Comparison of ENCODE assay signal across 20 cellular contexts in genomic region chr17:9199474-9200196, GRCh38.
DNase-seq lines count a peak whose midpoint lies in the region; ATAC-seq, FAIRE-seq and TF ChIP-seq lines count a peak whose summit lies in the region.
"Had no signal": no experiment of that assay in that cellular context is flagged by ENCODE, and none has a peak within 500 bp of the region (broad histone marks: within the 10 kb centered on the region; RNA-seq: fewer than 3 reads in every experiment).

No MANE protein-coding gene starts in this region.

- no peak for FAIRE-seq in A549 (lab: Jason Lieb, UNC)

- no peak for TF ChIP-seq RAD21 in A549 (conservative IDR thresholded peaks at IDR 0.05 in 1 of 2, IDR thresholded peaks at IDR 0.05 in 1 of 2)

- ATAC-seq in A549 (no peak), GM23338 (peak; percentile 70), HG02938 (IDR thresholded peaks at IDR 0.05; ENCODE audit: unreplicated experiment) (no peak), HG03097 (IDR thresholded peaks at IDR 0.05; ENCODE audit: low FRiP score, unreplicated experiment) (no peak)
- ATAC-seq in activated naive CD8-positive, alpha-beta T cell treated with anti-CD3 and anti-CD28 coated beads, Interleukin-2, amount 50 U/mL, for 24 hours, result no peak
- ATAC-seq: activated CD8-positive, alpha-beta memory T cell treated with anti-CD3 and anti-CD28 coated beads, Interleukin-2, amount 10 ng/mL, durations not matched to agents 7 days and 5 days had no signal

- H3K36me3 Mint-ChIP-seq in GM23338 (ENCODE audit: low read depth), result no peaks in the 10 kb centered on the region
- H3K36me3 Mint-ChIP-seq in brain, result no peaks in the 10 kb centered on the region
- no peaks in the 10 kb centered on the region for H3K36me3 Mint-ChIP-seq in activated naive CD8-positive, alpha-beta T cell treated with anti-CD3 and anti-CD28 coated beads, Interleukin-2, amount 50 U/mL, for 24 hours (ENCODE audit: low read depth)
- H3K36me3 Mint-ChIP-seq: activated CD8-positive, alpha-beta memory T cell treated with anti-CD3 and anti-CD28 coated beads, Interleukin-2, amount 10 ng/mL, durations not matched to agents 7 days and 5 days had no signal

- POLR2A ChIA-PET in A549 (lab: Yijun Ruan, JAX), result no interaction called here

- TF ChIP-seq CTCF in A549 (IDR thresholded peaks at IDR 0.05) (no peak), GM23338 (conservative IDR thresholded peaks at IDR 0.05; ENCODE audit: low read depth in 2 of 2) (no peak), brain (conservative IDR thresholded peaks at IDR 0.05) (no peak)

- 0 out of 3 replicates have a peak, but pooled peaks cover 2% of the 10 kb centered on the region for H3K9me3 ChIP-seq in A549

- TF ChIP-seq EP300 in A549 (IDR thresholded peaks at IDR 0.05), result no peak

- H3K27me3 ChIP-seq in GM23338 (ENCODE audit: insufficient read depth), result no peaks in the 10 kb centered on the region

- peaks cover 17% of the 10 kb centered on the region for H3K4me1 Mint-ChIP-seq in GM23338
- H3K4me1 Mint-ChIP-seq in brain, result peaks cover 51% of the 10 kb centered on the region
- peaks cover 11% of the 10 kb centered on the region for H3K4me1 Mint-ChIP-seq in activated naive CD8-positive, alpha-beta T cell treated with anti-CD3 and anti-CD28 coated beads, Interleukin-2, amount 50 U/mL, for 24 hours

- H3K27ac ChIP-seq in A549 (no peak overlapping the region), GM23338 (ENCODE audit: low read depth) (no peak overlapping the region)

- 47% methylated on average over 6 of the region's 6 CpGs for WGBS in A549 (ENCODE audit: missing lambda C conversion rate)

- no peaks in the 10 kb centered on the region for H4K20me1 ChIP-seq in GM23338 (replicated peaks; ENCODE audit: insufficient read depth)

- no peaks in the 10 kb centered on the region for H3K36me3 ChIP-seq in GM23338 (ENCODE audit: insufficient read depth)

- no peak for TF ChIP-seq POLR2A in A549 (IDR thresholded peaks at IDR 0.05; ENCODE audit: low read length)

- no peaks in the 10 kb centered on the region for H3K79me2 ChIP-seq in GM23338 (replicated peaks; ENCODE audit: insufficient read depth)

- no peaks in the 10 kb centered on the region for H3F3A ChIP-seq in GM23338 (replicated peaks; ENCODE audit: low read depth)

- no peak overlapping the region for H3K27ac Mint-ChIP-seq in GM23338
- H3K27ac Mint-ChIP-seq in brain, result peak overlapping the region in 4 of 5 experiments; percentile 68 to 88 (median 79)
- no peak overlapping the region for H3K27ac Mint-ChIP-seq in activated naive CD8-positive, alpha-beta T cell treated with anti-CD3 and anti-CD28 coated beads, Interleukin-2, amount 50 U/mL, for 24 hours
- H3K27ac Mint-ChIP-seq: activated CD8-positive, alpha-beta memory T cell treated with anti-CD3 and anti-CD28 coated beads, Interleukin-2, amount 10 ng/mL, durations not matched to agents 7 days and 5 days had no signal

- H3K4me2 ChIP-seq in A549, result no peak overlapping the region
- no peak overlapping the region for H3K4me2 ChIP-seq in GM23338

- no peak overlapping the region for H3K4me3 ChIP-seq in A549
- no peak overlapping the region for H3K4me3 ChIP-seq in GM23338
- H3K4me3 ChIP-seq: lung had no signal

- CTCF ChIA-PET in A549 (lab: Yijun Ruan, JAX), result interaction anchor here (0.7 to 1.7 kb wide), 2 partner anchors 38 to 330 kb away, joined by 3 to 5 read pairs; no protein-coding TSS in a partner anchor

- H3K27me3 Mint-ChIP-seq in GM23338 (ENCODE audit: insufficient read depth, low read depth, poor library complexity), result peaks cover 11% of the 10 kb centered on the region
- H3K27me3 Mint-ChIP-seq in brain, result peaks cover 2% of the 10 kb centered on the region
- H3K27me3 Mint-ChIP-seq in activated naive CD8-positive, alpha-beta T cell treated with anti-CD3 and anti-CD28 coated beads, Interleukin-2, amount 50 U/mL, for 24 hours, result peaks cover 5% of the 10 kb centered on the region

- DNase-seq in A549 (ENCODE audit: low read depth in 1 of 2, low spot score in 1 of 2) (no peak), GM23338 (ENCODE audit: low spot score) (peak; percentile 41), iPS-NIHi7 (ENCODE audit: extremely low spot score) (peak; percentile 66), NCI-H187 (lab: John Stamatoyannopoulos, UW) (no peak)
- DNase-seq in activated naive CD8-positive, alpha-beta T cell treated with anti-CD3 and anti-CD28 coated beads, Interleukin-2, amount 50 U/mL, for 24 hours, result no peak
- DNase-seq: activated CD4-positive, CD25-positive, alpha-beta regulatory T cell; activated CD8-positive, alpha-beta memory T cell treated with anti-CD3 and anti-CD28 coated beads, Interleukin-2, amount 10 ng/mL, durations not matched to agents 7 days and 5 days; activated effector memory CD4-positive, alpha-beta T cell treated with anti-CD3 and anti-CD28 coated beads, Interleukin-2, amount 50 U/mL, for 16 hours; amniotic stem cell; EL; foreskin fibroblast; NCI-H1105; NCI-H2171 treated with DMSO at 0.1 percent for 48 hours; NK-92 treated with Interleukin-12 subunit alpha and Interleukin-12 subunit beta, amount 100 ng/mL, for 24 hours; substantia nigra had no signal

- H3K9me3 Mint-ChIP-seq in GM23338, result no peaks in the 10 kb centered on the region; the same call in 1 of the 3 replicates
- peaks cover 0 to 10% (median 0%) of the 10 kb centered on the region in 5 experiments for H3K9me3 Mint-ChIP-seq in brain
- no peaks in the 10 kb centered on the region for H3K9me3 Mint-ChIP-seq in activated naive CD8-positive, alpha-beta T cell treated with anti-CD3 and anti-CD28 coated beads, Interleukin-2, amount 50 U/mL, for 24 hours
- H3K9me3 Mint-ChIP-seq: neural crest cell had no signal

- H3K9me2 ChIP-seq in GM23338 (ENCODE audit: insufficient read depth), result no peaks in the 10 kb centered on the region

- H3K4me3 Mint-ChIP-seq in GM23338 (no peak overlapping the region), brain (peak overlapping the region in 1 of 5 experiments; percentile 53)
- no peak overlapping the region for H3K4me3 Mint-ChIP-seq in activated naive CD8-positive, alpha-beta T cell treated with anti-CD3 and anti-CD28 coated beads, Interleukin-2, amount 50 U/mL, for 24 hours
- H3K4me3 Mint-ChIP-seq: activated CD8-positive, alpha-beta memory T cell treated with anti-CD3 and anti-CD28 coated beads, Interleukin-2, amount 10 ng/mL, durations not matched to agents 7 days and 5 days; neural crest cell had no signal

- no peaks in the 10 kb centered on the region for H3K4me1 ChIP-seq in A549
- no peaks in the 10 kb centered on the region; the same call in 1 of the 2 replicates for H3K4me1 ChIP-seq in GM23338 (ENCODE audit: insufficient read depth)

- H2AFZ ChIP-seq in GM23338, result no peak overlapping the region

TF ChIP-seq in A549, 52 proteins besides CTCF, POLR2A, EP300 and RAD21:
- TF ChIP-seq, protein P1, sequence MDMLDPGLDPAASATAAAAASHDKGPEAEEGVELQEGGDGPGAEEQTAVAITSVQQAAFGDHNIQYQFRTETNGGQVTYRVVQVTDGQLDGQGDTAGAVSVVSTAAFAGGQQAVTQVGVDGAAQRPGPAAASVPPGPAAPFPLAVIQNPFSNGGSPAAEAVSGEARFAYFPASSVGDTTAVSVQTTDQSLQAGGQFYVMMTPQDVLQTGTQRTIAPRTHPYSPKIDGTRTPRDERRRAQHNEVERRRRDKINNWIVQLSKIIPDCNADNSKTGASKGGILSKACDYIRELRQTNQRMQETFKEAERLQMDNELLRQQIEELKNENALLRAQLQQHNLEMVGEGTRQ (IDR thresholded peaks at IDR 0.05), result peak; percentile 26; the same call in 1 of the 2 replicates
- TF ChIP-seq FOSL2 (IDR thresholded peaks at IDR 0.05) (no peak), FOSL2 (CRISPR knock-in tag; IDR thresholded peaks at IDR 0.05) (no peak), MAZ (IDR thresholded peaks at IDR 0.05; ENCODE audit: borderline replicate concordance, low read depth, low read length) (no peak)
TF ChIP-seq in A549: peak in this region for 1.

TF ChIP-seq in GM23338, 12 proteins besides CTCF, POLR2A, EP300 and RAD21:
- TF ChIP-seq POLR2AphosphoS5 (IDR thresholded peaks at IDR 0.05; ENCODE audit: low read depth) (no peak), NANOG (IDR thresholded peaks at IDR 0.05; ENCODE audit: borderline replicate concordance) (no peak), ETS1 (IDR thresholded peaks at IDR 0.05) (peak; percentile 42; the same call in 1 of the 2 replicates)

Comparison
In these comparisons a context has a peak if more than half of its experiments do, and no peak if none do; other contexts are left out.
1. DNase-seq: peak in GM23338 (single experiment) and iPS-NIHi7 (single experiment); none in A549 (0 of 2), activated naive CD8-positive, alpha-beta T cell treated with anti-CD3 and anti-CD28 coated beads, Interleukin-2, amount 50 U/mL, for 24 hours (single experiment) and NCI-H187 (0 of 2).
2. H3K27ac Mint-ChIP-seq: peak in brain (4 of 5); none in GM23338 (single experiment) and activated naive CD8-positive, alpha-beta T cell treated with anti-CD3 and anti-CD28 coated beads, Interleukin-2, amount 50 U/mL, for 24 hours (single experiment).